ENCODE assay signal across 13 cellular contexts in genomic region chr5:55570026-55570425, GRCh38. TPM values are rescaled to one million over a fixed set of nuclear protein-coding genes. Genes with fewer than 3 reads are reported as not detected.
DNase-seq lines count a peak whose midpoint lies in the region; ATAC-seq and TF ChIP-seq lines count a peak whose summit lies in the region.
"Had no signal": no experiment of that assay in that cellular context is flagged by ENCODE, and none has a peak within 500 bp of the region (broad histone marks: within the 10 kb centered on the region; RNA-seq: fewer than 3 reads in every experiment).

No MANE protein-coding gene starts in this region.

- peaks cover 0 to 18% (median 8%) of the 10 kb centered on the region in 9 donors for H3K4me1 ChIP-seq in heart right ventricle
- H3K4me1 ChIP-seq in mesodermal cell (ENCODE audit: control insufficient read depth, insufficient read depth, low read length, poor library complexity, severe bottlenecking): peaks cover 13% of the 10 kb centered on the region
- no peaks in the 10 kb centered on the region for H3K4me1 ChIP-seq in uterus
- H3K4me1 ChIP-seq in body of pancreas: peaks cover 8% of the 10 kb centered on the region

- H3K4me1 Mint-ChIP-seq in activated T-cell treated with anti-CD3 and anti-CD28 coated beads, Interleukin-2, amount 50 U/mL, for 24 hours (ENCODE audit: low read depth): peaks cover 5% of the 10 kb centered on the region

- WGBS in heart right ventricle, 2 donors: 68 to 74% methylated on average over 2 of the region's 2 CpGs
- 71% methylated on average over 1 of the region's 2 CpGs; no CpG with 5 or more reads in 1 of the 2 experiments for WGBS in mesodermal cell (ENCODE audit: insufficient coverage in 2 of 2), 2 experiments
- 60 to 69% methylated on average over 2 of the region's 2 CpGs for WGBS in body of pancreas, 2 donors

- H3K36me3 ChIP-seq in heart right ventricle (no peaks in the 10 kb centered on the region), mesodermal cell (ENCODE audit: control insufficient read depth, insufficient read depth, low read length) (no peaks in the 10 kb centered on the region), uterus (no peaks in the 10 kb centered on the region), body of pancreas (replicated peaks in 1 of 2; ENCODE audit: insufficient read depth in 1 of 2, low read depth in 2 of 2) (no peaks in the 10 kb centered on the region)

- H3K9me3 ChIP-seq in heart right ventricle: no peaks in the 10 kb centered on the region
- H3K9me3 ChIP-seq in mesodermal cell (ENCODE audit: control insufficient read depth, low read length): no peaks in the 10 kb centered on the region
- no peaks in the 10 kb centered on the region for H3K9me3 ChIP-seq in uterus
- no peaks in the 10 kb centered on the region for H3K9me3 ChIP-seq in body of pancreas

- no peaks in the 10 kb centered on the region for H3K27me3 ChIP-seq in heart right ventricle
- H3K27me3 ChIP-seq in uterus: no peaks in the 10 kb centered on the region
- H3K27me3 ChIP-seq in body of pancreas: no peaks in the 10 kb centered on the region

- TF ChIP-seq POLR2A in uterus (IDR thresholded peaks at IDR 0.05) (no peak), body of pancreas (IDR thresholded peaks at IDR 0.05) (no peak)

- intact Hi-C loops in left cardiac atrium (cut with DNase I): no loop called here
- intact Hi-C loops in heart right ventricle (cut with DNase I): no loop called here
- intact Hi-C loops in uterus (cut with DNase I; ENCODE audit: low total_unique reads): no loop called here
- intact Hi-C loops in body of pancreas (cut with DNase I): no loop called here

- TF ChIP-seq CTCF in heart right ventricle (IDR thresholded peaks at IDR 0.05): no peak
- no peak for TF ChIP-seq CTCF in coronary artery (IDR thresholded peaks at IDR 0.05)
- TF ChIP-seq CTCF in uterus (IDR thresholded peaks at IDR 0.05): no peak
- no peak for TF ChIP-seq CTCF in body of pancreas (IDR thresholded peaks at IDR 0.05)

- H3K27me3 Mint-ChIP-seq in activated T-cell treated with anti-CD3 and anti-CD28 coated beads, Interleukin-2, amount 50 U/mL, for 24 hours: no peaks in the 10 kb centered on the region

- ATAC-seq in left cardiac atrium (peak; percentile 27 to 53), heart right ventricle (no peak), HG02840 (IDR thresholded peaks at IDR 0.05; ENCODE audit: low FRiP score, unreplicated experiment) (no peak), body of pancreas (no peak)

- H3K27ac ChIP-seq in heart right ventricle: peak overlapping the region in 2 of 10 donors; percentile 27 to 29
- peak overlapping the region; percentile 86 to 90 for H3K27ac ChIP-seq in coronary artery
- H3K27ac ChIP-seq in mesodermal cell (ENCODE audit: low read depth, low read length, severe bottlenecking): peak overlapping the region; percentile 67
- peak overlapping the region; percentile 30 to 69 for H3K27ac ChIP-seq in uterus
- peak overlapping the region in 1 of 4 donors; percentile 14 for H3K27ac ChIP-seq in body of pancreas

- no peak overlapping the region for H3K27ac Mint-ChIP-seq in activated T-cell treated with anti-CD3 and anti-CD28 coated beads, Interleukin-2, amount 50 U/mL, for 24 hours
- H3K27ac Mint-ChIP-seq: activated naive CD8-positive, alpha-beta T cell treated with anti-CD3 and anti-CD28 coated beads, Interleukin-2, amount 10 ng/mL, durations not matched to agents 7 days and 5 days; T-helper 2 cell treated with Interferon-gamma antibody and Interleukin-4, amounts not matched to agents 5 μg/mL and 100 μg/mL, for 36 hours had no signal

- H3K4me3 ChIP-seq in heart right ventricle (no peak overlapping the region), coronary artery (no peak overlapping the region), mesodermal cell (ENCODE audit: extremely low read depth, insufficient read depth, low read length, poor library complexity, severe bottlenecking) (no peak overlapping the region), uterus (no peak overlapping the region), body of pancreas (no peak overlapping the region)

- no peak overlapping the region for H3K4me3 Mint-ChIP-seq in activated T-cell treated with anti-CD3 and anti-CD28 coated beads, Interleukin-2, amount 50 U/mL, for 24 hours
- H3K4me3 Mint-ChIP-seq: activated naive CD8-positive, alpha-beta T cell treated with anti-CD3 and anti-CD28 coated beads, Interleukin-2, amount 10 ng/mL, durations not matched to agents 7 days and 5 days; T-helper 2 cell treated with Interferon-gamma antibody and Interleukin-4, amounts not matched to agents 5 μg/mL and 100 μg/mL, for 36 hours had no signal

- H3K36me3 Mint-ChIP-seq in activated T-cell treated with anti-CD3 and anti-CD28 coated beads, Interleukin-2, amount 50 U/mL, for 24 hours (ENCODE audit: low read depth): no peaks in the 10 kb centered on the region

- H3K9me3 Mint-ChIP-seq in activated T-cell treated with anti-CD3 and anti-CD28 coated beads, Interleukin-2, amount 50 U/mL, for 24 hours: no peaks in the 10 kb centered on the region
- H3K9me3 Mint-ChIP-seq: activated naive CD8-positive, alpha-beta T cell treated with anti-CD3 and anti-CD28 coated beads, Interleukin-2, amount 10 ng/mL, durations not matched to agents 7 days and 5 days; T-helper 2 cell treated with Interferon-gamma antibody and Interleukin-4, amounts not matched to agents 5 μg/mL and 100 μg/mL, for 36 hours had no signal

- DNase-seq in left cardiac atrium (no peak), heart right ventricle (no peak), coronary artery (ENCODE audit: low spot score) (no peak), uterus (no peak), body of pancreas (no peak)
- no peak for DNase-seq in activated T-cell treated with anti-CD3 and anti-CD28 coated beads, Interleukin-2, amount 50 U/mL, for 24 hours
- DNase-seq: activated naive CD8-positive, alpha-beta T cell treated with anti-CD3 and anti-CD28 coated beads, Interleukin-2, amount 10 ng/mL, durations not matched to agents 7 days and 5 days; NCI-H2081; stimulated activated CD4-positive, alpha-beta T cell treated with anti-CD3 and anti-CD28 coated beads, Interleukin-2, amount 100 ng/mL, for 24 hours; stimulated activated naive CD4-positive, alpha-beta T cell had no signal

RNA-seq across cellular contexts. Expression of gene PLPP1, which starts 35.3 kb away (rescaled TPM):
- total RNA-seq in left cardiac atrium: 10 to 100 TPM; 56.8 to 87.8 TPM
- 100 to 1,000 TPM in 1 of 10 donors, 10 to 100 TPM in 9; 58.7 to 111 (median 75.4) TPM for total RNA-seq in heart right ventricle
- 100 to 1,000 TPM in 1 of 2 donors, 10 to 100 TPM in 1; 90.2 to 110 TPM for polyA plus RNA-seq in heart right ventricle
- 28.9 TPM for polyA plus RNA-seq in mesodermal cell (2013, experiment 1 of 2)
- 25.6 TPM for polyA plus RNA-seq in mesodermal cell (2013, experiment 2 of 2)
- 100 to 1,000 TPM in 3 of 4 donors, 10 to 100 TPM in 1; 83.4 to 297 (median 175) TPM for total RNA-seq in uterus
- total RNA-seq in body of pancreas: 100 to 1,000 TPM in 1 of 2 donors, 10 to 100 TPM in 1; 88.2 to 227 TPM

Comparison
In these comparisons a context has a peak if more than half of its experiments do, and no peak if none do; other contexts are left out.
1. ATAC-seq: peak in left cardiac atrium (2 of 2); none in heart right ventricle (0 of 8), HG02840 (single experiment) and body of pancreas (single experiment).